8 cellular contexts compared by ENCODE assay signal in genomic region chr12:79737875-79738718, GRCh38. TPM values are rescaled to one million over a fixed set of nuclear protein-coding genes. Genes with fewer than 3 reads are reported as not detected.
DNase-seq lines count a peak whose midpoint lies in the region; ATAC-seq, FAIRE-seq and TF ChIP-seq lines count a peak whose summit lies in the region.

No MANE protein-coding gene starts in this region.

- H3K9ac ChIP-seq in kidney (ENCODE audit: low read length in 2 of 2) = peak overlapping the region in 1 of 2 donors; percentile 17

- H3K27me3 Mint-ChIP-seq in activated CD4-positive, alpha-beta T cell treated with anti-CD3 and anti-CD28 coated beads for 36 hours = peaks cover 18% of the 10 kb centered on the region

- no peaks in the 10 kb centered on the region for H3K36me3 Mint-ChIP-seq in activated CD4-positive, alpha-beta T cell treated with anti-CD3 and anti-CD28 coated beads for 36 hours (ENCODE audit: low read depth)

- H3K27ac Mint-ChIP-seq in activated CD4-positive, alpha-beta T cell treated with anti-CD3 and anti-CD28 coated beads for 36 hours = no peak overlapping the region

- TF ChIP-seq EP300 in transverse colon (IDR thresholded peaks at IDR 0.05; ENCODE audit: low read depth) = no peak

- TF ChIP-seq POLR2A in transverse colon (IDR thresholded peaks at IDR 0.05) = no peak

- DNase-seq in activated CD4-positive, alpha-beta T cell treated with anti-CD3 and anti-CD28 coated beads for 36 hours = peak; percentile 43
- DNase-seq in activated CD4-positive, alpha-beta T cell treated with anti-CD3 and anti-CD28 coated beads, Interleukin-2, amount 50 U/mL, for 1 hour = no peak
- peak; percentile 91 for DNase-seq in NCI-H510A treated with DMSO at 0.1 percent for 48 hours (lab: John Stamatoyannopoulos, UW)
- DNase-seq in astrocyte of the spinal cord (ENCODE audit: low read depth, low spot score) = peak; percentile 74
- no peak for DNase-seq in kidney
- DNase-seq in transverse colon = peak; percentile 57

- H3K9me3 Mint-ChIP-seq in activated CD4-positive, alpha-beta T cell treated with anti-CD3 and anti-CD28 coated beads for 36 hours (ENCODE audit: low read depth) = no peaks in the 10 kb centered on the region

- CTCF ChIA-PET in activated CD4-positive, alpha-beta T cell treated with anti-CD3 and anti-CD28 coated beads for 36 hours (lab: Charles Lee) = interaction anchor here (0.6 to 1.2 kb wide), 8 partner anchors 11 to 627 kb away, joined by 3 to 4 read pairs (median 3); no protein-coding TSS in a partner anchor

- H3K4me3 ChIP-seq in astrocyte of the spinal cord (ENCODE audit: low read depth, low read length) (no peak overlapping the region), kidney (ENCODE audit: low read length in 2 of 2) (no peak overlapping the region), transverse colon (no peak overlapping the region)

- no peaks in the 10 kb centered on the region for H3K36me3 ChIP-seq in kidney (ENCODE audit: control insufficient read depth in 1 of 2, insufficient read depth in 2 of 2, low read length in 2 of 2)
- no peaks in the 10 kb centered on the region for H3K36me3 ChIP-seq in transverse colon

- POLR2A ChIA-PET in activated CD4-positive, alpha-beta T cell treated with anti-CD3 and anti-CD28 coated beads for 36 hours (lab: Charles Lee) = interaction anchor here (0.7 kb wide), 1 partner anchor 1455 kb away, joined by 6 read pairs; no protein-coding TSS in a partner anchor

- peak; percentile 8 for FAIRE-seq in kidney (lab: Jason Lieb, UNC)

- H3K9me3 ChIP-seq in kidney (ENCODE audit: control insufficient read depth in 1 of 2, low read length in 2 of 2) (no peaks in the 10 kb centered on the region), transverse colon (no peaks in the 10 kb centered on the region)

- H3K4me3 Mint-ChIP-seq in activated CD4-positive, alpha-beta T cell treated with anti-CD3 and anti-CD28 coated beads for 36 hours = no peak overlapping the region

- H3K27me3 ChIP-seq in transverse colon = no peaks in the 10 kb centered on the region

- intact Hi-C loops in activated CD4-positive, alpha-beta T cell treated with anti-CD3 and anti-CD28 coated beads for 36 hours (cut with DNase I, micrococcal nuclease) = loop anchor here (1.0 to 10.0 kb wide), 5 partner anchors 190 to 1736 kb away; no protein-coding TSS in a partner anchor
- intact Hi-C loops in kidney (cut with DNase I) = loop anchor here (10.0 kb wide), 1 partner anchor 183 kb away; no protein-coding TSS in a partner anchor
- intact Hi-C loops in transverse colon (cut with DNase I; ENCODE audit: low total_unique reads) = loop anchor here (10.0 kb wide), 1 partner anchor 183 kb away; no protein-coding TSS in a partner anchor

- no peaks in the 10 kb centered on the region for H3K4me1 ChIP-seq in kidney (ENCODE audit: control insufficient read depth in 1 of 2, insufficient read depth in 1 of 2, low read depth in 1 of 2, low read length in 2 of 2)
- peaks cover 0 to 3% (median 0%) of the 10 kb centered on the region in 4 donors for H3K4me1 ChIP-seq in transverse colon

- ATAC-seq in activated CD4-positive, alpha-beta T cell treated with anti-CD3 and anti-CD28 coated beads for 36 hours = peak; percentile 49
- ATAC-seq in GM21367 (IDR thresholded peaks at IDR 0.05; ENCODE audit: unreplicated experiment) = peak; percentile 81
- peak; percentile 75 for ATAC-seq in HG03575 (IDR thresholded peaks at IDR 0.05; ENCODE audit: extremely low read depth, insufficient number of reproducible peaks, low FRiP score, unreplicated experiment)

- H3K27ac ChIP-seq in kidney (ENCODE audit: low read depth in 2 of 2, low read length in 2 of 2) = no peak overlapping the region
- H3K27ac ChIP-seq in transverse colon = no peak overlapping the region

- 10 to 12% methylated on average over 4 of the region's 4 CpGs for WGBS in transverse colon (ENCODE audit: low coverage in 1 of 2), 2 donors

- TF ChIP-seq CTCF in astrocyte of the spinal cord (IDR thresholded peaks at IDR 0.05; ENCODE audit: low read depth, low read length) = peak; percentile 70
- TF ChIP-seq CTCF in kidney (IDR thresholded peaks at IDR 0.05; ENCODE audit: borderline replicate concordance, extremely low read depth, insufficient read depth) = peak; percentile 63
- TF ChIP-seq CTCF in transverse colon (IDR thresholded peaks at IDR 0.05) = peak; percentile 58 to 75 (median 59)

- in situ Hi-C loops in astrocyte of the spinal cord (cut with HindIII; ENCODE audit: low sequenced_read_pairs) = no loop called here
- in situ Hi-C loops in transverse colon (cut with MboI; ENCODE audit: low pct_ligation_motif_present in 1 of 4, low pct_unique_long_range_greater_than_20kb in 1 of 4, low sequenced_read_pairs in 3 of 4) = loop anchor here (5.0 to 25.0 kb wide), 6 partner anchors 176 to 449 kb away; no protein-coding TSS in a partner anchor

- no peaks in the 10 kb centered on the region for H3K4me1 Mint-ChIP-seq in activated CD4-positive, alpha-beta T cell treated with anti-CD3 and anti-CD28 coated beads for 36 hours

RNA-seq across cellular contexts. Expression of gene PAWR, which starts 47.3 kb away (rescaled TPM):
- total RNA-seq in activated CD4-positive, alpha-beta T cell treated with anti-CD3 and anti-CD28 coated beads for 36 hours = 10 to 100 TPM in 1 of 2 experiments, 1 to 10 TPM in 1; 7.0 to 10.1 TPM
- 69.2 TPM for total RNA-seq in kidney
- polyA plus RNA-seq in kidney (ENCODE audit: insufficient read depth, low read depth, low replicate concordance) = 30.7 TPM
- 100 to 1,000 TPM in 2 of 4 donors, 10 to 100 TPM in 2; 82.3 to 188 (median 115) TPM for total RNA-seq in transverse colon

Comparison
In these comparisons a context has a peak if more than half of its experiments do, and no peak if none do; other contexts are left out.
1. DNase-seq: peak in activated CD4-positive, alpha-beta T cell treated with anti-CD3 and anti-CD28 coated beads for 36 hours (single experiment), NCI-H510A treated with DMSO at 0.1 percent for 48 hours (single experiment), astrocyte of the spinal cord (single experiment) and transverse colon (single experiment); none in activated CD4-positive, alpha-beta T cell treated with anti-CD3 and anti-CD28 coated beads, Interleukin-2, amount 50 U/mL, for 1 hour (single experiment) and kidney (single experiment).
2. Peak in every context shown above with its lines, with median percentiles within 50 percentile points of each other: ATAC-seq and CTCF ChIP-seq.